Comparison of ENCODE assay signal across 8 cellular contexts in the genomic region with DNA sequence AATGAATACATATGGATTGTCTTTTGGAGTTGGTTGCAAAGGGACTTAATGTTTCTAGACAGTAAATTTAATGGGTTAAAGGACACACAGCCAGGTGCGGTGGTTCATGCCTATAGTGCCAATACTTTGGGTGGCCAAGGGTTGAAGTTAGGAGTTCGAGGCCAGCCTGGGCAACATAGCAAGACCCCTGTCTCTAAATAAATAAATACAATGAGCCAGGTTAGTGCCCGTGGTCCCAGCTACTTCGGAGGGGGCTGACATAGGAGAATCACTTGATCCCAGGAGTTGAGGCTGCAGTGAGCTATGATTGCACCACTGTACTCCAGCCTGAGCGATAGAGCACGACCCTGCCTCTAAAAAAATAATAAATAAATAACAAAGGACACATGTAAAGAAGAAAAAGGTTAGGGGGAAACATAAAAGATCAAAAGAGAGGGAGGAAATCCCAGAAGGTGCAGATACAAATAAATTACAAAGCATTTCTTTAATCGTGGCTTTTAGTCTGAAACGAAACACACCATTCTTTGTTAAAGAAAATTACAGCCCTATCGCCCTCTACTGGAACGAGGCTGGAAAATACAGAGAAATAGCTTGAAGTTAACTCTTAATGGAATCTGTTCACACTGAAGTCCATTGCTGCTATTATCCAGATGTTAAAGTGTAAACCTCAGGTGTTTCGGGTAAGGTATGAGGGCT.
DNase-seq lines count a peak whose midpoint lies in the region; ATAC-seq lines count a peak whose summit lies in the region.

No MANE protein-coding gene starts in this region.

- ATAC-seq in GM21528 (IDR thresholded peaks at IDR 0.05; ENCODE audit: low FRiP score, unreplicated experiment) = no peak
- no peak for ATAC-seq in GM18519 (IDR thresholded peaks at IDR 0.05; ENCODE audit: low FRiP score, unreplicated experiment)

- DNase-seq in NCI-H524 (lab: John Stamatoyannopoulos, UW) (peak; percentile 35 to 56), NCI-H524 treated with DMSO at 0.1 percent for 48 hours (lab: John Stamatoyannopoulos, UW) (no peak), HuH-7 (ENCODE audit: low spot score) (peak; percentile 33), SHP77 treated with DMSO at 0.1 percent for 48 hours (lab: John Stamatoyannopoulos, UW) (peak; percentile 20), fibroblast of peridontal ligament (ENCODE audit: extremely low read depth) (peak; percentile 65), putamen (ENCODE audit: low spot score) (peak; percentile 29)
